8 cellular contexts compared by ENCODE assay signal in genomic region chr10:62016477-62017140, GRCh38.
DNase-seq lines count a peak whose midpoint lies in the region; ATAC-seq and FAIRE-seq lines count a peak whose summit lies in the region.

No MANE protein-coding gene starts in this region.

- no peaks in the 10 kb centered on the region for H3K27me3 Mint-ChIP-seq in activated naive CD8-positive, alpha-beta T cell treated with anti-CD3 and anti-CD28 coated beads for 36 hours

- H3K4me3 Mint-ChIP-seq in activated naive CD8-positive, alpha-beta T cell treated with anti-CD3 and anti-CD28 coated beads for 36 hours, result no peak overlapping the region

- peaks cover 57% of the 10 kb centered on the region for H3K36me3 Mint-ChIP-seq in activated naive CD8-positive, alpha-beta T cell treated with anti-CD3 and anti-CD28 coated beads for 36 hours

- H3K4me3 ChIP-seq in skin epidermis, result no peak overlapping the region

- H3K9me3 Mint-ChIP-seq in activated naive CD8-positive, alpha-beta T cell treated with anti-CD3 and anti-CD28 coated beads for 36 hours, result peaks cover 1% of the 10 kb centered on the region

- no peak for FAIRE-seq in HTR-8/SVneo (lab: Jason Lieb, UNC)

- peaks cover 35% of the 10 kb centered on the region for H3K4me1 Mint-ChIP-seq in activated naive CD8-positive, alpha-beta T cell treated with anti-CD3 and anti-CD28 coated beads for 36 hours

- ATAC-seq in GM19043 (IDR thresholded peaks at IDR 0.05; ENCODE audit: low read depth, unreplicated experiment), result peak; percentile 58
- ATAC-seq in HG02852 (IDR thresholded peaks at IDR 0.05; ENCODE audit: unreplicated experiment), result peak; percentile 70

- peak overlapping the region in 19 of 21 experiments; percentile 22 to 96 (median 66) for H3K27ac ChIP-seq in skin epidermis

- DNase-seq in activated naive CD8-positive, alpha-beta T cell treated with anti-CD3 and anti-CD28 coated beads for 36 hours, result no peak
- DNase-seq in NCI-H82 (lab: John Stamatoyannopoulos, UW) (no peak), mesenteric fat pad (ENCODE audit: low spot score) (no peak), NCI-H187 treated with DMSO at 0.1 percent for 48 hours (lab: John Stamatoyannopoulos, UW) (no peak), HTR-8/SVneo (ENCODE audit: insufficient read length, low spot score) (no peak)

- peak overlapping the region; percentile 11 for H3K27ac Mint-ChIP-seq in activated naive CD8-positive, alpha-beta T cell treated with anti-CD3 and anti-CD28 coated beads for 36 hours
